17 cellular contexts compared by ENCODE assay signal in genomic region chr18:8802031-8802679, GRCh38.
A peak's percentile ranks its signal among the peaks of the same experiment; 100 is the strongest.
DNase-seq lines count a peak whose midpoint lies in the region; ATAC-seq and TF ChIP-seq lines count a peak whose summit lies in the region.
"Had no signal": no experiment of that assay in that cellular context is flagged by ENCODE, and none has a peak within 500 bp of the region (broad histone marks: within the 10 kb centered on the region; RNA-seq: fewer than 3 reads in every experiment).

No MANE protein-coding gene starts in this region.

- no peak overlapping the region for H4K91ac ChIP-seq in trophoblast cell (ENCODE audit: low read depth, low read length)

- peaks cover 18 to 21% of the 10 kb centered on the region in 2 experiments for H3K4me1 ChIP-seq in trophoblast cell (ENCODE audit: control insufficient read depth in 1 of 2, insufficient read depth in 2 of 2, low read length in 2 of 2)

- H3K27ac ChIP-seq in trophoblast cell (ENCODE audit: low read depth, low read length) = no peak overlapping the region
- H3K27ac ChIP-seq: psoas muscle had no signal

- H3K14ac ChIP-seq in trophoblast cell (ENCODE audit: low read length) = no peak overlapping the region

- H3K23ac ChIP-seq in trophoblast cell (ENCODE audit: low read length) = no peak overlapping the region

- BruUV-seq in Calu3 (replicated peaks; lab: Mats Ljungman, UMichigan) = no TSS peak

- peaks cover 8% of the 10 kb centered on the region for H3K79me1 ChIP-seq in trophoblast cell (ENCODE audit: low read length)

- TF ChIP-seq CTCF in Calu3 (IDR thresholded peaks at IDR 0.05; ENCODE audit: unreplicated experiment) (no peak), WTC11 (IDR thresholded peaks at IDR 0.05) (no peak), fibroblast of villous mesenchyme (IDR thresholded peaks at IDR 0.05; ENCODE audit: insufficient read depth, low read depth, low read length) (no peak)

- no peak overlapping the region for H3K9ac ChIP-seq in trophoblast cell (ENCODE audit: low read length)

- H3K27ac Mint-ChIP-seq in Calu3 (ENCODE audit: unreplicated experiment) = peak overlapping the region; percentile 94
- peak overlapping the region; percentile 97 for H3K27ac Mint-ChIP-seq in WTC11
- H3K27ac Mint-ChIP-seq: activated T-helper 17 cell treated with anti-CD3 and anti-CD28 coated beads, Interleukin-2, amount 50 U/mL, for 72 hours; naive thymus-derived CD8-positive, alpha-beta T cell had no signal

- no peak overlapping the region for H2BK120ac ChIP-seq in trophoblast cell (ENCODE audit: insufficient read depth, low read length, poor library complexity)

- H3K4me2 ChIP-seq in trophoblast cell (ENCODE audit: low read length) = no peak overlapping the region

- H3K27me3 Mint-ChIP-seq in Calu3 (ENCODE audit: unreplicated experiment) (no peaks in the 10 kb centered on the region), WTC11 (ENCODE audit: low read depth) (no peaks in the 10 kb centered on the region)
- H3K27me3 Mint-ChIP-seq: central memory CD8-positive, alpha-beta T cell had no signal

- no peaks in the 10 kb centered on the region for H3K9me3 ChIP-seq in trophoblast cell (ENCODE audit: insufficient read depth, low read depth, low read length)
- H3K9me3 ChIP-seq: psoas muscle had no signal

- no peaks in the 10 kb centered on the region for H3K79me2 ChIP-seq in trophoblast cell (ENCODE audit: control insufficient read depth, insufficient read depth, low read length, poor library complexity)

- H3K18ac ChIP-seq in trophoblast cell (ENCODE audit: low read length) = no peak overlapping the region

- CTCF ChIA-PET in Calu3 (lab: Charles Lee) (interaction anchor here (2.9 kb wide), 1 partner anchor 181 kb away, joined by 19 read pairs; no protein-coding TSS in a partner anchor), WTC11 (lab: Charles Lee) (interaction anchor here (0.7 to 1.6 kb wide), 3 partner anchors 89 to 186 kb away, joined by 3 to 6 read pairs (median 3); no protein-coding TSS in a partner anchor)

- WGBS in trophoblast cell (ENCODE audit: extremely low coverage, insufficient coverage, insufficient read length) = no CpG with 5 or more reads among the region's 6 CpGs

- H3K36me3 Mint-ChIP-seq in Calu3 (ENCODE audit: insufficient read depth, unreplicated experiment) (peaks cover 72% of the 10 kb centered on the region), WTC11 (peaks cover 31% of the 10 kb centered on the region)
- H3K36me3 Mint-ChIP-seq: naive thymus-derived CD8-positive, alpha-beta T cell had no signal

- ATAC-seq in WTC11 (no peak), HG02938 (IDR thresholded peaks at IDR 0.05; ENCODE audit: unreplicated experiment) (no peak)
- ATAC-seq: activated T-helper 17 cell treated with anti-CD3 and anti-CD28 coated beads, Interleukin-2, amount 50 U/mL, for 72 hours; left lobe of liver; naive thymus-derived CD8-positive, alpha-beta T cell; psoas muscle had no signal

- H3K9me3 Mint-ChIP-seq in Calu3 (ENCODE audit: low read depth, unreplicated experiment) = no peaks in the 10 kb centered on the region
- H3K9me3 Mint-ChIP-seq in WTC11 = no peaks in the 10 kb centered on the region
- H3K9me3 Mint-ChIP-seq: activated T-helper 17 cell treated with anti-CD3 and anti-CD28 coated beads, Interleukin-2, amount 50 U/mL, for 72 hours; central memory CD8-positive, alpha-beta T cell; naive thymus-derived CD8-positive, alpha-beta T cell had no signal

- H3K4me3 ChIP-seq in fibroblast of villous mesenchyme (ENCODE audit: low read depth, low read length) (no peak overlapping the region), trophoblast cell (ENCODE audit: low read depth, low read length) (no peak overlapping the region)
- H3K4me3 ChIP-seq: psoas muscle had no signal

- H2AK5ac ChIP-seq in trophoblast cell (ENCODE audit: low read length) = no peak overlapping the region

- peak overlapping the region; percentile 35 for H4K8ac ChIP-seq in trophoblast cell (ENCODE audit: low read depth, low read length)

- H2BK12ac ChIP-seq in trophoblast cell (ENCODE audit: low read length) = no peak overlapping the region

- H4K12ac ChIP-seq in trophoblast cell (ENCODE audit: low read depth, low read length) = no peak overlapping the region

- intact Hi-C loops in Calu3 (cut with micrococcal nuclease; ENCODE audit: unreplicated experiment) = no loop called here

- no peak for DNase-seq in Calu3
- no peak for DNase-seq in WTC11 (ENCODE audit: low spot score)
- DNase-seq in fibroblast of villous mesenchyme (ENCODE audit: low read depth) = peak; percentile 46
- peak; percentile 30 to 89 for DNase-seq in trophoblast cell
- no peak for DNase-seq in NCI-H1436 (lab: John Stamatoyannopoulos, UW)
- DNase-seq in DMS79 treated with DMSO at 0.1 percent for 48 hours (lab: John Stamatoyannopoulos, UW) = no peak
- no peak for DNase-seq in T-helper 9 cell
- DNase-seq: effector memory CD4-positive, alpha-beta T cell; EL; naive thymus-derived CD8-positive, alpha-beta T cell; NCI-H2029; psoas muscle; stimulated activated naive CD4-positive, alpha-beta T cell treated with Interleukin-2 at 50 U/mL for 16 hours had no signal

- POLR2A ChIA-PET in WTC11 (lab: Charles Lee) = no interaction called here

- H2AFZ ChIP-seq in trophoblast cell (ENCODE audit: insufficient read depth, low read length, poor library complexity) = no peak overlapping the region

- H3K27me3 ChIP-seq in trophoblast cell (ENCODE audit: insufficient read depth, low read length) = no peaks in the 10 kb centered on the region

- peaks cover 72% of the 10 kb centered on the region for H3K4me1 Mint-ChIP-seq in Calu3 (ENCODE audit: low read depth, unreplicated experiment)
- H3K4me1 Mint-ChIP-seq in WTC11 = peaks cover 47% of the 10 kb centered on the region

- H3K36me3 ChIP-seq in trophoblast cell (ENCODE audit: control insufficient read depth in 1 of 2, insufficient read depth in 2 of 2, low read length in 2 of 2) = no peaks in the 10 kb centered on the region

- no peak overlapping the region for H2BK5ac ChIP-seq in trophoblast cell (ENCODE audit: low read depth, low read length, poor library complexity)

- H3K4me3 Mint-ChIP-seq in Calu3 (ENCODE audit: low read depth, unreplicated experiment) (no peak overlapping the region), WTC11 (no peak overlapping the region)
- H3K4me3 Mint-ChIP-seq: activated T-helper 17 cell treated with anti-CD3 and anti-CD28 coated beads, Interleukin-2, amount 50 U/mL, for 72 hours; central memory CD8-positive, alpha-beta T cell; naive thymus-derived CD8-positive, alpha-beta T cell had no signal

- no peak overlapping the region for H3K4ac ChIP-seq in trophoblast cell (ENCODE audit: low read depth, low read length)

TF ChIP-seq in WTC11, 78 proteins besides CTCF, POLR2A, EP300 and RAD21 (continues in another document):
- no peak for TF ChIP-seq STAT6 (CRISPR knock-in tag; conservative IDR thresholded peaks at IDR 0.05; ENCODE audit: low read depth)
- TF ChIP-seq USF1 (CRISPR knock-in tag; IDR thresholded peaks at IDR 0.05) = no peak
- no peak for TF ChIP-seq NR3C1 (CRISPR knock-in tag; conservative IDR thresholded peaks at IDR 0.05; ENCODE audit: low read depth)
- no peak for TF ChIP-seq ETV6 (CRISPR knock-in tag; IDR thresholded peaks at IDR 0.05)
- TF ChIP-seq AR (CRISPR knock-in tag; IDR thresholded peaks at IDR 0.05) = no peak
- TF ChIP-seq ATF3 (CRISPR knock-in tag; conservative IDR thresholded peaks at IDR 0.05) = no peak

Comparison
In these comparisons a context has a peak if more than half of its experiments do, and no peak if none do; other contexts are left out.
1. DNase-seq: peak in fibroblast of villous mesenchyme (single experiment) and trophoblast cell (2 of 2); none in Calu3 (single experiment), WTC11 (single experiment), NCI-H1436 (single experiment), DMS79 treated with DMSO at 0.1 percent for 48 hours (single experiment) and T-helper 9 cell (single experiment).